In genomic region chr13:102838982-102839381, GRCh38 we compare ENCODE assay signal across 26 cellular contexts.
"Had no signal": no experiment of that assay in that cellular context is flagged by ENCODE, and none has a peak within 500 bp of the region (broad histone marks: within the 10 kb centered on the region; RNA-seq: fewer than 3 reads in every experiment).

No MANE protein-coding gene starts in this region.

- H3K27ac ChIP-seq: adrenal gland, ascending aorta, coronary artery, dorsolateral prefrontal cortex, right atrium auricular region, suprapubic skin, tibial artery had no signal

- DNase-seq: activated CD4-positive, alpha-beta T cell treated with anti-CD3 and anti-CD28 coated beads for 36 hours; activated CD4-positive, CD25-positive, alpha-beta regulatory T cell; activated CD8-positive, alpha-beta memory T cell treated with anti-CD3 and anti-CD28 coated beads, Interleukin-2, amount 10 ng/mL, durations not matched to agents 7 days and 5 days; activated CD8-positive, alpha-beta T cell treated with anti-CD3 and anti-CD28 coated beads, Interleukin-2, amount 10 ng/mL, durations not matched to agents 7 days and 5 days; activated effector memory CD4-positive, alpha-beta T cell treated with Interleukin-2 at 50 U/mL for 16 hours; activated naive CD4-positive, alpha-beta T cell treated with Interleukin-2 at 50 U/mL for 16 hours; activated naive CD8-positive, alpha-beta T cell treated with anti-CD3 and anti-CD28 coated beads for 36 hours; activated T-cell treated with anti-CD3 and anti-CD28 coated beads for 4 hours; adrenal gland; dorsolateral prefrontal cortex; effector memory CD4-positive, alpha-beta T cell; erythroblast; head of caudate nucleus; hippocampal formation; kidney; midbrain; naive thymus-derived CD8-positive, alpha-beta T cell; nucleus accumbens; stimulated activated CD4-positive, alpha-beta T cell treated with anti-CD3 and anti-CD28 coated beads, Interleukin-15, amount 100 ng/mL, for 24 hours; stimulated activated CD4-positive, alpha-beta T cell treated with anti-CD3 and anti-CD28 coated beads, Interleukin-2, amount 100 ng/mL, for 24 hours; stimulated activated naive B cell treated with anti-CD40 and anti-IgM and Interleukin-4, amounts not matched to agents 10 μg/mL and 1 μg/mL and 100 μg/mL, for 72 hours; tibial artery had no signal

- H3K27me3 ChIP-seq: adrenal gland, ascending aorta, dorsolateral prefrontal cortex, right atrium auricular region, suprapubic skin, tibial artery had no signal

- ATAC-seq: activated CD4-positive, alpha-beta T cell treated with anti-CD3 and anti-CD28 coated beads for 36 hours; activated CD8-positive, alpha-beta memory T cell treated with anti-CD3 and anti-CD28 coated beads, Interleukin-2, amount 10 ng/mL, durations not matched to agents 7 days and 5 days; activated CD8-positive, alpha-beta T cell treated with anti-CD3 and anti-CD28 coated beads, Interleukin-2, amount 10 ng/mL, durations not matched to agents 7 days and 5 days; naive thymus-derived CD8-positive, alpha-beta T cell; stimulated activated naive B cell treated with anti-CD40 and anti-IgM and Interleukin-4, amounts not matched to agents 10 μg/mL and 1 μg/mL and 100 μg/mL, for 72 hours had no signal

- H3K9me3 ChIP-seq: adrenal gland, ascending aorta, right atrium auricular region, suprapubic skin, tibial artery had no signal

- H3K4me3 ChIP-seq: adrenal gland, ascending aorta, coronary artery, dorsolateral prefrontal cortex, right atrium auricular region, suprapubic skin, tibial artery had no signal

- H3K4me1 ChIP-seq: adrenal gland, ascending aorta, right atrium auricular region, suprapubic skin, tibial artery had no signal
